44 cellular contexts compared by ENCODE assay signal in the genomic region with DNA sequence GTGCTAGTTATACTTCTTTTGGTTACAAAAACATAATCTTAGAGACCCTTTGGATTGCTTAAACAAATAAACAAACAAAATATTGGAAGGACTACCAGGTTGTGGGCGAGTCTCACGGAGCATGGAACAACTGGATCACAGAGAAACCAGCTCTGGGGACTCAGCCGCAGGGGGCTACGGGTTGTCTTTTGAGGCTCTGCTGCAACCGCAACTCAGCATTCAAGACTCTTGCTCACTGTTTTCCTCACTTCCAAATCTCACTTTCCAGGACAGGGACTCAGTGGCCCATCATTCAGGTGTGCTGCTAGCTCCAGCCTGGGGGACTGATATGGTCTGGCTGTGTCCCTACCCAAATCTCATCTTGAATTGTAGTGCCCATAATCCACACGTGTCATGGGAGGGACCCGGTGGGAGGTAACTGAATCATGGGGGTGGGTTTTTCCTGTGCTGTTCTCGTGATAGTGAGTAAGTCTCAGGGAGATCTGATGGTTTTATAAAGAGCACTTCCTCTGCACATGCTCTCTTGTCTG. TPM values are rescaled to one million over a fixed set of nuclear protein-coding genes. Genes with fewer than 3 reads are reported as not detected.
"Had no signal": no experiment of that assay in that cellular context is flagged by ENCODE, and none has a peak within 500 bp of the region (broad histone marks: within the 10 kb centered on the region; RNA-seq: fewer than 3 reads in every experiment).

No MANE protein-coding gene starts in this region.

- H3K4me1 Mint-ChIP-seq: activated naive CD4-positive, alpha-beta T cell treated with anti-CD3 and anti-CD28 coated beads, Interleukin-2, amount 10 ng/mL, durations not matched to agents 7 days and 5 days; activated naive CD4-positive, alpha-beta T cell treated with anti-CD3 and anti-CD28 coated beads, Interleukin-2, amount 50 U/mL, for 24 hours; activated naive CD8-positive, alpha-beta T cell treated with anti-CD3 and anti-CD28 coated beads for 36 hours; activated naive CD8-positive, alpha-beta T cell treated with anti-CD3 and anti-CD28 coated beads, Interleukin-2, amount 10 ng/mL, durations not matched to agents 7 days and 5 days; activated naive CD8-positive, alpha-beta T cell treated with anti-CD3 and anti-CD28 coated beads, Interleukin-2, amount 50 U/mL, for 24 hours; activated T-helper 17 cell treated with anti-CD3 and anti-CD28 coated beads, Interleukin-2, amount 50 U/mL, for 72 hours; central memory CD8-positive, alpha-beta T cell had no signal

- H3K4me3 Mint-ChIP-seq: activated naive CD4-positive, alpha-beta T cell treated with anti-CD3 and anti-CD28 coated beads for 36 hours; activated naive CD4-positive, alpha-beta T cell treated with anti-CD3 and anti-CD28 coated beads, Interleukin-2, amount 10 ng/mL, durations not matched to agents 7 days and 5 days; activated naive CD4-positive, alpha-beta T cell treated with anti-CD3 and anti-CD28 coated beads, Interleukin-2, amount 50 U/mL, for 24 hours; activated naive CD8-positive, alpha-beta T cell; activated naive CD8-positive, alpha-beta T cell treated with anti-CD3 and anti-CD28 coated beads for 36 hours; activated naive CD8-positive, alpha-beta T cell treated with anti-CD3 and anti-CD28 coated beads, Interleukin-2, amount 10 ng/mL, durations not matched to agents 7 days and 5 days; activated naive CD8-positive, alpha-beta T cell treated with anti-CD3 and anti-CD28 coated beads, Interleukin-2, amount 50 U/mL, for 24 hours; activated T-cell treated with anti-CD3 and anti-CD28 coated beads, Interleukin-2, amount 50 U/mL, for 24 hours; activated T-cell treated with anti-CD3 and anti-CD28 coated beads, Interleukin-2, amount 50 U/mL, for 4 hours; activated T-cell treated with anti-CD3 and anti-CD28 coated beads, Interleukin-2, amount 50 U/mL, for 72 hours; activated T-helper 1 cell treated with anti-CD3 and anti-CD28 coated beads, Interleukin-12 subunit alpha, Interleukin-12 subunit beta, Interleukin-2, Interleukin-4 antibody, amounts not matched to agents 30 ng/mL and 10 ng/mL and 1 ng/mL, durations not matched to agents 14 hours and 24 hours and 36 hours; activated T-helper 17 cell treated with anti-CD3 and anti-CD28 coated beads, Interleukin-2, amount 50 U/mL, for 72 hours; brain; central memory CD8-positive, alpha-beta T cell had no signal

- H3K36me3 Mint-ChIP-seq: activated naive CD4-positive, alpha-beta T cell treated with anti-CD3 and anti-CD28 coated beads, Interleukin-2, amount 10 ng/mL, durations not matched to agents 7 days and 5 days; activated naive CD4-positive, alpha-beta T cell treated with anti-CD3 and anti-CD28 coated beads, Interleukin-2, amount 50 U/mL, for 24 hours; activated naive CD8-positive, alpha-beta T cell; activated naive CD8-positive, alpha-beta T cell treated with anti-CD3 and anti-CD28 coated beads for 36 hours; activated naive CD8-positive, alpha-beta T cell treated with anti-CD3 and anti-CD28 coated beads, Interleukin-2, amount 10 ng/mL, durations not matched to agents 7 days and 5 days; brain had no signal

- H3K9me3 Mint-ChIP-seq: activated naive CD4-positive, alpha-beta T cell treated with anti-CD3 and anti-CD28 coated beads, Interleukin-2, amount 10 ng/mL, durations not matched to agents 7 days and 5 days; activated naive CD4-positive, alpha-beta T cell treated with anti-CD3 and anti-CD28 coated beads, Interleukin-2, amount 50 U/mL, for 24 hours; activated naive CD8-positive, alpha-beta T cell treated with anti-CD3 and anti-CD28 coated beads for 36 hours; activated naive CD8-positive, alpha-beta T cell treated with anti-CD3 and anti-CD28 coated beads, Interleukin-2, amount 10 ng/mL, durations not matched to agents 7 days and 5 days; activated naive CD8-positive, alpha-beta T cell treated with anti-CD3 and anti-CD28 coated beads, Interleukin-2, amount 50 U/mL, for 24 hours; activated T-cell treated with anti-CD3 and anti-CD28 coated beads, Interleukin-2, amount 50 U/mL, for 4 hours; activated T-helper 1 cell treated with anti-CD3 and anti-CD28 coated beads, Interleukin-12 subunit alpha, Interleukin-12 subunit beta, Interleukin-2, Interleukin-4 antibody, amounts not matched to agents 30 ng/mL and 10 ng/mL and 1 ng/mL, durations not matched to agents 14 hours and 24 hours and 36 hours; activated T-helper 17 cell treated with anti-CD3 and anti-CD28 coated beads, Interleukin-2, amount 50 U/mL, for 72 hours; activated T-helper 2 cell treated with anti-CD3 and anti-CD28 coated beads, Interferon-gamma antibody, Interleukin-2, Interleukin-4, amounts not matched to agents 10 μg/mL and 5 μg/mL and 100 μg/mL, durations not matched to agents 14 hours and 24 hours and 36 hours had no signal

- H3K27me3 ChIP-seq: adrenal gland, ascending aorta, body of pancreas, brain microvascular endothelial cell, breast epithelium, cardiac muscle cell had no signal

- H3K9me3 ChIP-seq: adrenal gland, ascending aorta had no signal

- ATAC-seq: activated naive CD4-positive, alpha-beta T cell treated with anti-CD3 and anti-CD28 coated beads, Interleukin-2, amount 50 U/mL, for 72 hours; activated naive CD8-positive, alpha-beta T cell treated with anti-CD3 and anti-CD28 coated beads, Interleukin-2, amount 50 U/mL, for 24 hours; activated T-cell treated with anti-CD3 and anti-CD28 coated beads, Interleukin-2, amount 50 U/mL, for 4 hours; activated T-cell treated with anti-CD3 and anti-CD28 coated beads, Interleukin-2, amount 50 U/mL, for 72 hours; activated T-helper 17 cell treated with anti-CD3 and anti-CD28 coated beads, Interleukin-2, amount 50 U/mL, for 72 hours; body of pancreas had no signal

- DNase-seq: activated effector memory CD4-positive, alpha-beta T cell treated with anti-CD3 and anti-CD28 coated beads, Interleukin-2, amount 50 U/mL, for 16 hours; activated effector memory CD4-positive, alpha-beta T cell treated with Interleukin-2 at 50 U/mL for 16 hours; activated gamma-delta T cell; activated gamma-delta T cell treated with Interleukin-2 at 50 U/mL for 16 hours; activated naive CD4-positive, alpha-beta T cell; activated naive CD4-positive, alpha-beta T cell treated with anti-CD3 and anti-CD28 coated beads for 36 hours; activated naive CD4-positive, alpha-beta T cell treated with anti-CD3 and anti-CD28 coated beads, Interleukin-2, amount 10 ng/mL, durations not matched to agents 7 days and 5 days; activated naive CD4-positive, alpha-beta T cell treated with anti-CD3 and anti-CD28 coated beads, Interleukin-2, amount 50 U/mL, for 16 hours; activated naive CD4-positive, alpha-beta T cell treated with Interleukin-2 at 50 U/mL for 16 hours; activated naive CD8-positive, alpha-beta T cell treated with anti-CD3 and anti-CD28 coated beads for 36 hours; activated naive CD8-positive, alpha-beta T cell treated with anti-CD3 and anti-CD28 coated beads, Interleukin-2, amount 10 ng/mL, durations not matched to agents 7 days and 5 days; activated naive CD8-positive, alpha-beta T cell treated with anti-CD3 and anti-CD28 coated beads, Interleukin-2, amount 50 U/mL, for 24 hours; activated T-cell treated with anti-CD3 and anti-CD28 coated beads, Interleukin-2, amount 50 U/mL, for 1 hour; activated T-cell treated with anti-CD3 and anti-CD28 coated beads, Interleukin-2, amount 50 U/mL, for 24 hours; activated T-cell treated with anti-CD3 and anti-CD28 coated beads, Interleukin-2, amount 50 U/mL, for 4 hours; activated T-cell treated with anti-CD3 and anti-CD28 coated beads, Interleukin-2, amount 50 U/mL, for 48 hours; activated T-cell treated with anti-CD3 and anti-CD28 coated beads, Interleukin-2, amount 50 U/mL, for 72 hours; adrenal gland; amniotic stem cell; amygdala; anterior cingulate cortex; aorta; body of pancreas; caudate nucleus; central memory CD4-positive, alpha-beta T cell; cerebellar nuclear complex had no signal

- H3K27ac ChIP-seq: adrenal gland, ascending aorta, body of pancreas, brain microvascular endothelial cell, breast epithelium, cardiac muscle cell had no signal

- H3K36me3 ChIP-seq: adrenal gland, ascending aorta, brain microvascular endothelial cell, breast epithelium, cardiac muscle cell had no signal

- H3K4me1 ChIP-seq: adrenal gland, ascending aorta, breast epithelium had no signal

- H3K27ac Mint-ChIP-seq: activated naive CD4-positive, alpha-beta T cell treated with anti-CD3 and anti-CD28 coated beads for 36 hours; activated naive CD4-positive, alpha-beta T cell treated with anti-CD3 and anti-CD28 coated beads, Interleukin-2, amount 10 ng/mL, durations not matched to agents 7 days and 5 days; activated naive CD4-positive, alpha-beta T cell treated with anti-CD3 and anti-CD28 coated beads, Interleukin-2, amount 50 U/mL, for 24 hours; activated naive CD4-positive, alpha-beta T cell treated with anti-CD3 and anti-CD28 coated beads, Interleukin-2, amount 50 U/mL, for 72 hours; activated naive CD8-positive, alpha-beta T cell; activated naive CD8-positive, alpha-beta T cell treated with anti-CD3 and anti-CD28 coated beads for 36 hours; activated naive CD8-positive, alpha-beta T cell treated with anti-CD3 and anti-CD28 coated beads, Interleukin-2, amount 10 ng/mL, durations not matched to agents 7 days and 5 days; activated naive CD8-positive, alpha-beta T cell treated with anti-CD3 and anti-CD28 coated beads, Interleukin-2, amount 50 U/mL, for 24 hours; activated T-cell treated with anti-CD3 and anti-CD28 coated beads, Interleukin-2, amount 50 U/mL, for 24 hours; activated T-cell treated with anti-CD3 and anti-CD28 coated beads, Interleukin-2, amount 50 U/mL, for 72 hours; activated T-helper 1 cell treated with anti-CD3 and anti-CD28 coated beads, Interleukin-12 subunit alpha, Interleukin-12 subunit beta, Interleukin-2, Interleukin-4 antibody, amounts not matched to agents 30 ng/mL and 10 ng/mL and 1 ng/mL, durations not matched to agents 14 hours and 24 hours and 36 hours; activated T-helper 17 cell treated with anti-CD3 and anti-CD28 coated beads, Interleukin-2, amount 50 U/mL, for 72 hours; activated T-helper 2 cell treated with anti-CD3 and anti-CD28 coated beads, Interferon-gamma antibody, Interleukin-2, Interleukin-4, amounts not matched to agents 10 μg/mL and 5 μg/mL and 100 μg/mL, durations not matched to agents 14 hours and 24 hours and 36 hours; brain had no signal

- H3K4me3 ChIP-seq: adrenal gland, ascending aorta, body of pancreas, breast epithelium, cardiac muscle cell had no signal

RNA-seq across cellular contexts. Expression of a gene that starts 14.0 kb away (rescaled TPM):
- total RNA-seq: activated naive CD4-positive, alpha-beta T cell treated with anti-CD3 and anti-CD28 coated beads for 36 hours; activated naive CD4-positive, alpha-beta T cell treated with anti-CD3 and anti-CD28 coated beads, Interleukin-2, amount 50 U/mL, for 72 hours; activated naive CD8-positive, alpha-beta T cell treated with anti-CD3 and anti-CD28 coated beads for 36 hours; activated naive CD8-positive, alpha-beta T cell treated with anti-CD3 and anti-CD28 coated beads, Interleukin-2, amount 10 ng/mL, durations not matched to agents 7 days and 5 days; activated T-cell treated with anti-CD3 and anti-CD28 coated beads, Interleukin-2, amount 50 U/mL, for 4 hours; activated T-cell treated with anti-CD3 and anti-CD28 coated beads, Interleukin-2, amount 50 U/mL, for 72 hours; activated T-helper 1 cell treated with anti-CD3 and anti-CD28 coated beads, Interleukin-12 subunit alpha, Interleukin-12 subunit beta, Interleukin-2, Interleukin-4 antibody, amounts not matched to agents 30 ng/mL and 10 ng/mL and 1 ng/mL, durations not matched to agents 14 hours and 24 hours and 36 hours; activated T-helper 17 cell treated with anti-CD3 and anti-CD28 coated beads, Interleukin-2, amount 50 U/mL, for 72 hours; activated T-helper 2 cell treated with anti-CD3 and anti-CD28 coated beads, Interferon-gamma antibody, Interleukin-2, Interleukin-4, amounts not matched to agents 10 μg/mL and 5 μg/mL and 100 μg/mL, durations not matched to agents 14 hours and 24 hours and 36 hours; aorta; ascending aorta; astrocyte; breast epithelium; bronchial epithelial cell; cardiac muscle cell; cardiac septum; cerebellum; chondrocyte had no signal
- polyA plus RNA-seq: adrenal gland, aorta, cardiac muscle cell had no signal

RNA-seq across cellular contexts. Expression of a gene that starts 34.0 kb away (rescaled TPM):
- total RNA-seq: activated naive CD4-positive, alpha-beta T cell treated with anti-CD3 and anti-CD28 coated beads for 36 hours; activated naive CD4-positive, alpha-beta T cell treated with anti-CD3 and anti-CD28 coated beads, Interleukin-2, amount 50 U/mL, for 72 hours; activated naive CD8-positive, alpha-beta T cell treated with anti-CD3 and anti-CD28 coated beads for 36 hours; activated naive CD8-positive, alpha-beta T cell treated with anti-CD3 and anti-CD28 coated beads, Interleukin-2, amount 10 ng/mL, durations not matched to agents 7 days and 5 days; activated T-cell treated with anti-CD3 and anti-CD28 coated beads, Interleukin-2, amount 50 U/mL, for 72 hours; activated T-helper 1 cell treated with anti-CD3 and anti-CD28 coated beads, Interleukin-12 subunit alpha, Interleukin-12 subunit beta, Interleukin-2, Interleukin-4 antibody, amounts not matched to agents 30 ng/mL and 10 ng/mL and 1 ng/mL, durations not matched to agents 14 hours and 24 hours and 36 hours; activated T-helper 17 cell treated with anti-CD3 and anti-CD28 coated beads, Interleukin-2, amount 50 U/mL, for 72 hours; activated T-helper 2 cell treated with anti-CD3 and anti-CD28 coated beads, Interferon-gamma antibody, Interleukin-2, Interleukin-4, amounts not matched to agents 10 μg/mL and 5 μg/mL and 100 μg/mL, durations not matched to agents 14 hours and 24 hours and 36 hours; bronchial epithelial cell; cardiac muscle cell had no signal
- polyA plus RNA-seq: cardiac muscle cell had no signal

RNA-seq across cellular contexts. Expression of a gene that starts 37.9 kb away (rescaled TPM):
- total RNA-seq: activated naive CD4-positive, alpha-beta T cell treated with anti-CD3 and anti-CD28 coated beads for 36 hours; activated naive CD4-positive, alpha-beta T cell treated with anti-CD3 and anti-CD28 coated beads, Interleukin-2, amount 50 U/mL, for 72 hours; activated naive CD8-positive, alpha-beta T cell treated with anti-CD3 and anti-CD28 coated beads for 36 hours; activated naive CD8-positive, alpha-beta T cell treated with anti-CD3 and anti-CD28 coated beads, Interleukin-2, amount 10 ng/mL, durations not matched to agents 7 days and 5 days; activated T-cell treated with anti-CD3 and anti-CD28 coated beads, Interleukin-2, amount 50 U/mL, for 4 hours; activated T-cell treated with anti-CD3 and anti-CD28 coated beads, Interleukin-2, amount 50 U/mL, for 72 hours; activated T-helper 1 cell treated with anti-CD3 and anti-CD28 coated beads, Interleukin-12 subunit alpha, Interleukin-12 subunit beta, Interleukin-2, Interleukin-4 antibody, amounts not matched to agents 30 ng/mL and 10 ng/mL and 1 ng/mL, durations not matched to agents 14 hours and 24 hours and 36 hours; activated T-helper 17 cell treated with anti-CD3 and anti-CD28 coated beads, Interleukin-2, amount 50 U/mL, for 72 hours; activated T-helper 2 cell treated with anti-CD3 and anti-CD28 coated beads, Interferon-gamma antibody, Interleukin-2, Interleukin-4, amounts not matched to agents 10 μg/mL and 5 μg/mL and 100 μg/mL, durations not matched to agents 14 hours and 24 hours and 36 hours; adrenal gland; aorta; ascending aorta; astrocyte; body of pancreas; breast epithelium; bronchial epithelial cell; cardiac muscle cell; cardiac septum; cerebellum; chondrocyte had no signal
- polyA plus RNA-seq: adipose tissue, adrenal gland, aorta, cardiac muscle cell had no signal
